13 cellular contexts compared by ENCODE assay signal in genomic region chr2:37600735-37601134, GRCh38.
DNase-seq lines count a peak whose midpoint lies in the region; ATAC-seq, FAIRE-seq and TF ChIP-seq lines count a peak whose summit lies in the region.
"Had no signal": no experiment of that assay in that cellular context is flagged by ENCODE, and none has a peak within 500 bp of the region (broad histone marks: within the 10 kb centered on the region; RNA-seq: fewer than 3 reads in every experiment).

No MANE protein-coding gene starts in this region.

- peak overlapping the region; percentile 63 for H3K4me2 ChIP-seq in OCI-LY3 (ENCODE audit: low read length)

- peaks cover 0 to 13% (median 0%) of the 10 kb centered on the region in 5 donors for H3K27me3 Mint-ChIP-seq in naive thymus-derived CD4-positive, alpha-beta T cell

- ATAC-seq in HG02610 (IDR thresholded peaks at IDR 0.05; ENCODE audit: unreplicated experiment) (peak; percentile 81), psoas muscle (no peak)
- ATAC-seq in naive thymus-derived CD4-positive, alpha-beta T cell = peak; percentile 28
- ATAC-seq: left colon had no signal

- H3K36me3 Mint-ChIP-seq in naive thymus-derived CD4-positive, alpha-beta T cell = peaks cover 9 to 52% (median 12%) of the 10 kb centered on the region in 5 donors

- peak overlapping the region; percentile 52 for H3K27ac ChIP-seq in OCI-LY3 (ENCODE audit: low read length)
- no peak overlapping the region for H3K27ac ChIP-seq in naive thymus-derived CD4-positive, alpha-beta T cell (ENCODE audit: low read depth, low read length)
- H3K27ac ChIP-seq in psoas muscle = no peak overlapping the region
- H3K27ac ChIP-seq: epithelial cell of prostate, sigmoid colon, SJSA1 had no signal

- POLR2A ChIA-PET in naive thymus-derived CD4-positive, alpha-beta T cell (lab: Charles Lee) = interaction anchor here (0.6 to 3.3 kb wide), 10 partner anchors 10 to 71 kb away, joined by 3 to 16 read pairs (median 5); no protein-coding TSS in a partner anchor

- TF ChIP-seq CTCF in OCI-LY3 (IDR thresholded peaks at IDR 0.05; ENCODE audit: low read depth, low read length) (no peak), psoas muscle (IDR thresholded peaks at IDR 0.05) (no peak)

- H2AFZ ChIP-seq in OCI-LY3 (ENCODE audit: low read depth, low read length) = no peak overlapping the region

- peak; percentile 84 for FAIRE-seq in GM18507 (lab: Jason Lieb, UNC)

- no peaks in the 10 kb centered on the region for H4K20me1 ChIP-seq in OCI-LY3 (ENCODE audit: insufficient read depth, low read length)

- H3K4me3 Mint-ChIP-seq in naive thymus-derived CD4-positive, alpha-beta T cell = peak overlapping the region in 9 of 10 donors; percentile 35 to 84 (median 80)
- H3K4me3 Mint-ChIP-seq: HFFc6 had no signal

- H3K4me3 ChIP-seq in OCI-LY3 (ENCODE audit: low read length) (peak overlapping the region; percentile 30; the same call in 1 of the 2 replicates), psoas muscle (no peak overlapping the region)
- peak overlapping the region; percentile 58 for H3K4me3 ChIP-seq in naive thymus-derived CD4-positive, alpha-beta T cell (ENCODE audit: low read length)
- H3K4me3 ChIP-seq: sigmoid colon, SJSA1 had no signal

- no peaks in the 10 kb centered on the region for H3K27me3 ChIP-seq in OCI-LY3 (ENCODE audit: low read depth, low read length)
- no peaks in the 10 kb centered on the region for H3K27me3 ChIP-seq in naive thymus-derived CD4-positive, alpha-beta T cell (ENCODE audit: control insufficient read depth in 2 of 2, insufficient read depth in 2 of 2, low read length in 2 of 2)
- no peaks in the 10 kb centered on the region for H3K27me3 ChIP-seq in psoas muscle (ENCODE audit: insufficient read depth in 3 of 3, low read length in 2 of 3)
- H3K27me3 ChIP-seq: sigmoid colon, SJSA1 had no signal

- H3K36me3 ChIP-seq in OCI-LY3 (replicated peaks; ENCODE audit: low read depth, low read length) (no peaks in the 10 kb centered on the region), psoas muscle (ENCODE audit: insufficient read depth in 1 of 2, low read depth in 1 of 2) (no peaks in the 10 kb centered on the region)
- peaks cover 0 to 4% (median 0%) of the 10 kb centered on the region in 3 experiments for H3K36me3 ChIP-seq in naive thymus-derived CD4-positive, alpha-beta T cell (ENCODE audit: control insufficient read depth in 2 of 3, insufficient read depth in 3 of 3, low read length in 3 of 3)
- H3K36me3 ChIP-seq: sigmoid colon, SJSA1 had no signal

- peak overlapping the region in 6 of 9 donors; percentile 38 to 95 (median 90) for H3K27ac Mint-ChIP-seq in naive thymus-derived CD4-positive, alpha-beta T cell
- H3K27ac Mint-ChIP-seq: HFFc6 had no signal

- CTCF ChIA-PET in naive thymus-derived CD4-positive, alpha-beta T cell (lab: Charles Lee) = interaction anchor here (1.2 kb wide), 1 partner anchor 70 kb away, joined by 4 read pairs; no protein-coding TSS in a partner anchor

- intact Hi-C loops in naive thymus-derived CD4-positive, alpha-beta T cell (cut with micrococcal nuclease) = loop anchor here in 1 of 2 donors (2.0 kb wide), 1 partner anchor 16 kb away; no protein-coding TSS in a partner anchor
- intact Hi-C loops in psoas muscle (cut with DNase I) = no loop called here

- peaks cover 4 to 45% (median 21%) of the 10 kb centered on the region in 11 donors for H3K9me3 Mint-ChIP-seq in naive thymus-derived CD4-positive, alpha-beta T cell
- H3K9me3 Mint-ChIP-seq: HFFc6 had no signal

- WGBS in psoas muscle, 3 donors = 88 to 93% (median 92%) methylated on average over 1 of the region's 1 CpG

- H3K4me1 ChIP-seq in OCI-LY3 (ENCODE audit: low read length) (peaks cover 35% of the 10 kb centered on the region), psoas muscle (peaks cover 11% of the 10 kb centered on the region)
- peaks cover 30 to 35% of the 10 kb centered on the region in 2 donors for H3K4me1 ChIP-seq in naive thymus-derived CD4-positive, alpha-beta T cell (ENCODE audit: control insufficient read depth in 2 of 2, insufficient read depth in 2 of 2, low read length in 2 of 2)
- H3K4me1 ChIP-seq: sigmoid colon had no signal

- peak overlapping the region; percentile 33; the same call in 1 of the 2 replicates for H3K9ac ChIP-seq in OCI-LY3 (ENCODE audit: low read length)

- H3K9me3 ChIP-seq in OCI-LY3 (ENCODE audit: insufficient read depth, low read length) (peaks cover 4% of the 10 kb centered on the region; the same call in 1 of the 2 replicates), psoas muscle (no peaks in the 10 kb centered on the region)
- H3K9me3 ChIP-seq in naive thymus-derived CD4-positive, alpha-beta T cell (ENCODE audit: control insufficient read depth in 2 of 3, low read length in 3 of 3) = no peaks in the 10 kb centered on the region
- H3K9me3 ChIP-seq: sigmoid colon, SJSA1 had no signal

- DNase-seq in GM18507 (ENCODE audit: extremely low spot score, insufficient read length, low read depth) = no peak
- DNase-seq in naive thymus-derived CD4-positive, alpha-beta T cell = no peak
- DNase-seq in psoas muscle = no peak
- no peak for DNase-seq in RKO (ENCODE audit: low spot score)
- no peak for DNase-seq in central memory CD4-positive, alpha-beta T cell
- DNase-seq: HFFc6; left colon; sigmoid colon; stimulated activated naive CD4-positive, alpha-beta T cell had no signal

- peaks cover 35 to 53% (median 46%) of the 10 kb centered on the region in 7 donors for H3K4me1 Mint-ChIP-seq in naive thymus-derived CD4-positive, alpha-beta T cell

- H3K79me2 ChIP-seq in OCI-LY3 (ENCODE audit: low read length) = no peaks in the 10 kb centered on the region

Comparison
In these comparisons a context has a peak if more than half of its experiments do, and no peak if none do; other contexts are left out.
1. ATAC-seq: peak in HG02610 (single experiment) and naive thymus-derived CD4-positive, alpha-beta T cell (single experiment); none in psoas muscle (0 of 4).